ENCODE assay signal across 21 cellular contexts in the genomic region with DNA sequence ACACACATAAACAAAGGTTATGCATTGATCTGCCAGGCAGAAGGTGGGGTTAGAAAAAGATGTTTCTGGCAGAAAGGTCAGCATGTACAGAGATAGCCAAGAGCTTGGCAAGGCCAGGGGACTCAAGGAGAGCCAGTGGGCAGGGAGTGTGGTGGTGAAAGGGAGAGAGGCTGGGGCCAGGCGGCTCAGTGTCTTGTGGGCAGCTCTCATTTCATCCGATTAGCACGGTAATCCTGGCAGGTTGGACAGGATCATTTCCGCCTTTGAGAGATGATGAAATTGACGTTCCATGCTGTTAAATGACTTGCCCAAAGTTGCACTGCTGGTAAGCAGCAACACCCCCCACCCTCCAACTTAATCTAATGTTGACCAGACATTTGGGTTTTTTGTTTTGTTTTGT. TPM values are rescaled to one million over a fixed set of nuclear protein-coding genes. Genes with fewer than 3 reads are reported as not detected.
DNase-seq lines count a peak whose midpoint lies in the region; ATAC-seq and TF ChIP-seq lines count a peak whose summit lies in the region.
"Had no signal": no experiment of that assay in that cellular context is flagged by ENCODE, and none has a peak within 500 bp of the region (broad histone marks: within the 10 kb centered on the region; RNA-seq: fewer than 3 reads in every experiment).

No MANE protein-coding gene starts in this region.

- no peaks in the 10 kb centered on the region for H3K36me3 ChIP-seq in adrenal gland (replicated peaks in 1 of 2)
- no peaks in the 10 kb centered on the region for H3K36me3 ChIP-seq in subcutaneous abdominal adipose tissue (ENCODE audit: control insufficient read depth in 5 of 5, insufficient read depth in 5 of 5, low read length in 5 of 5)
- H3K36me3 ChIP-seq: SJCRH30 had no signal

- H3K4me1 ChIP-seq in adrenal gland (replicated peaks in 1 of 2), result peaks cover 26 to 56% of the 10 kb centered on the region in 2 donors
- H3K4me1 ChIP-seq in subcutaneous abdominal adipose tissue (ENCODE audit: control insufficient read depth in 5 of 5, insufficient read depth in 5 of 5, low read length in 5 of 5), result peaks cover 7 to 63% (median 52%) of the 10 kb centered on the region in 5 donors
- H3K4me1 ChIP-seq: SJCRH30 had no signal

- peak overlapping the region; percentile 26 for H3K27ac Mint-ChIP-seq in activated naive CD8-positive, alpha-beta T cell treated with anti-CD3 and anti-CD28 coated beads, Interleukin-2, amount 10 ng/mL, durations not matched to agents 7 days and 5 days
- H3K27ac Mint-ChIP-seq in activated naive CD8-positive, alpha-beta T cell treated with anti-CD3 and anti-CD28 coated beads for 36 hours, result no peak overlapping the region
- H3K27ac Mint-ChIP-seq in memory B cell, result peak overlapping the region; percentile 91
- H3K27ac Mint-ChIP-seq: activated CD4-positive, alpha-beta T cell treated with anti-CD3 and anti-CD28 coated beads for 36 hours; activated naive CD4-positive, alpha-beta T cell treated with anti-CD3 and anti-CD28 coated beads for 36 hours; CD4-positive, CD25-positive, alpha-beta regulatory T cell had no signal

- no peak overlapping the region for H3K4me3 ChIP-seq in adrenal gland
- H3K4me3 ChIP-seq in subcutaneous abdominal adipose tissue (ENCODE audit: low read depth in 1 of 5, low read length in 5 of 5), result no peak overlapping the region
- H3K4me3 ChIP-seq in dorsolateral prefrontal cortex, result no peak overlapping the region
- H3K4me3 ChIP-seq: body of pancreas, SJCRH30 had no signal

- no peak for TF ChIP-seq CTCF in adrenal gland (IDR thresholded peaks at IDR 0.05)
- TF ChIP-seq CTCF in dorsolateral prefrontal cortex (IDR thresholded peaks at IDR 0.05 in 54 of 56, conservative IDR thresholded peaks at IDR 0.05 in 2 of 56; ENCODE audit: low read depth in 1 of 56, partially characterized antibody in 56 of 56), result no peak

- no peak overlapping the region for H3K4me3 Mint-ChIP-seq in activated naive CD8-positive, alpha-beta T cell treated with anti-CD3 and anti-CD28 coated beads, Interleukin-2, amount 10 ng/mL, durations not matched to agents 7 days and 5 days
- no peak overlapping the region for H3K4me3 Mint-ChIP-seq in activated naive CD8-positive, alpha-beta T cell treated with anti-CD3 and anti-CD28 coated beads for 36 hours
- H3K4me3 Mint-ChIP-seq in memory B cell, result peak overlapping the region; percentile 46
- H3K4me3 Mint-ChIP-seq: activated CD4-positive, alpha-beta T cell treated with anti-CD3 and anti-CD28 coated beads for 36 hours; activated naive CD4-positive, alpha-beta T cell treated with anti-CD3 and anti-CD28 coated beads for 36 hours had no signal

- TF ChIP-seq POLR2A in adrenal gland (IDR thresholded peaks at IDR 0.05), result no peak

- ATAC-seq in activated naive CD8-positive, alpha-beta T cell treated with anti-CD3 and anti-CD28 coated beads, Interleukin-2, amount 10 ng/mL, durations not matched to agents 7 days and 5 days (ENCODE audit: low read depth), result no peak
- ATAC-seq in memory B cell (ENCODE audit: low read depth) (no peak), HG02571 (IDR thresholded peaks at IDR 0.05; ENCODE audit: unreplicated experiment) (no peak)
- ATAC-seq: activated CD4-positive, alpha-beta T cell treated with anti-CD3 and anti-CD28 coated beads for 36 hours; body of pancreas had no signal

- H3K27me3 Mint-ChIP-seq in activated naive CD8-positive, alpha-beta T cell treated with anti-CD3 and anti-CD28 coated beads, Interleukin-2, amount 10 ng/mL, durations not matched to agents 7 days and 5 days, result no peaks in the 10 kb centered on the region
- H3K27me3 Mint-ChIP-seq in activated naive CD8-positive, alpha-beta T cell treated with anti-CD3 and anti-CD28 coated beads for 36 hours, result peaks cover 1% of the 10 kb centered on the region
- no peaks in the 10 kb centered on the region for H3K27me3 Mint-ChIP-seq in memory B cell
- H3K27me3 Mint-ChIP-seq: CD4-positive, CD25-positive, alpha-beta regulatory T cell had no signal

- POLR2A ChIA-PET in activated naive CD8-positive, alpha-beta T cell treated with anti-CD3 and anti-CD28 coated beads, Interleukin-2, amount 10 ng/mL, durations not matched to agents 7 days and 5 days (lab: Charles Lee), result no interaction called here

- intact Hi-C loops in adrenal gland (cut with DNase I) (loop anchor here (5.0 to 10.0 kb wide), 3 partner anchors 34 to 146 kb away; no protein-coding TSS in a partner anchor), dorsolateral prefrontal cortex (cut with DNase I) (loop anchor here (5.0 to 10.0 kb wide), 5 partner anchors 34 to 456 kb away; a partner anchor contains a TSS)

- H3K27ac ChIP-seq in adrenal gland, result peak overlapping the region in 3 of 5 donors; percentile 26 to 91 (median 54)
- H3K27ac ChIP-seq in subcutaneous abdominal adipose tissue (ENCODE audit: low read depth, low read length), result peak overlapping the region; percentile 37
- H3K27ac ChIP-seq in dorsolateral prefrontal cortex, result no peak overlapping the region
- H3K27ac ChIP-seq: body of pancreas, HL-60, KMS-11, SJCRH30 had no signal

- 53 to 64% (median 61%) methylated on average over 5 of the region's 5 CpGs for WGBS in adrenal gland, 4 donors

- peaks cover 4% of the 10 kb centered on the region for H3K36me3 Mint-ChIP-seq in activated naive CD8-positive, alpha-beta T cell treated with anti-CD3 and anti-CD28 coated beads, Interleukin-2, amount 10 ng/mL, durations not matched to agents 7 days and 5 days
- no peaks in the 10 kb centered on the region for H3K36me3 Mint-ChIP-seq in activated naive CD8-positive, alpha-beta T cell treated with anti-CD3 and anti-CD28 coated beads for 36 hours
- peaks cover 5% of the 10 kb centered on the region for H3K36me3 Mint-ChIP-seq in memory B cell
- H3K36me3 Mint-ChIP-seq: CD4-positive, CD25-positive, alpha-beta regulatory T cell had no signal

- H3K9me3 ChIP-seq in adrenal gland (replicated peaks in 1 of 3) (no peaks in the 10 kb centered on the region), subcutaneous abdominal adipose tissue (ENCODE audit: control insufficient read depth in 5 of 5, low read length in 5 of 5) (no peaks in the 10 kb centered on the region)
- H3K9me3 ChIP-seq: body of pancreas, SJCRH30 had no signal

- H3K4me1 Mint-ChIP-seq in activated naive CD8-positive, alpha-beta T cell treated with anti-CD3 and anti-CD28 coated beads, Interleukin-2, amount 10 ng/mL, durations not matched to agents 7 days and 5 days, result peaks cover 28% of the 10 kb centered on the region
- peaks cover 32% of the 10 kb centered on the region for H3K4me1 Mint-ChIP-seq in activated naive CD8-positive, alpha-beta T cell treated with anti-CD3 and anti-CD28 coated beads for 36 hours
- H3K4me1 Mint-ChIP-seq in memory B cell, result peaks cover 38% of the 10 kb centered on the region

- H3K9ac ChIP-seq in subcutaneous abdominal adipose tissue (ENCODE audit: low read length in 5 of 5), result no peak overlapping the region
- H3K9ac ChIP-seq: KMS-11 had no signal

- no peaks in the 10 kb centered on the region for H3K9me3 Mint-ChIP-seq in activated naive CD8-positive, alpha-beta T cell treated with anti-CD3 and anti-CD28 coated beads, Interleukin-2, amount 10 ng/mL, durations not matched to agents 7 days and 5 days
- no peaks in the 10 kb centered on the region for H3K9me3 Mint-ChIP-seq in activated naive CD8-positive, alpha-beta T cell treated with anti-CD3 and anti-CD28 coated beads for 36 hours
- H3K9me3 Mint-ChIP-seq in memory B cell, result no peaks in the 10 kb centered on the region
- H3K9me3 Mint-ChIP-seq: activated naive CD4-positive, alpha-beta T cell treated with anti-CD3 and anti-CD28 coated beads for 36 hours had no signal

- no peak for DNase-seq in activated naive CD8-positive, alpha-beta T cell treated with anti-CD3 and anti-CD28 coated beads, Interleukin-2, amount 10 ng/mL, durations not matched to agents 7 days and 5 days
- no peak for DNase-seq in activated naive CD8-positive, alpha-beta T cell treated with anti-CD3 and anti-CD28 coated beads for 36 hours
- DNase-seq in adrenal gland (peak in 4 of 7 donors; percentile 27 to 60 (median 48)), memory B cell (ENCODE audit: low spot score in 2 of 2) (no peak), kidney glomerular epithelial cell (lab: John Stamatoyannopoulos, UW) (no peak), dorsolateral prefrontal cortex (no peak)
- DNase-seq: activated CD4-positive, alpha-beta T cell treated with anti-CD3 and anti-CD28 coated beads for 36 hours; activated CD8-positive, alpha-beta memory T cell treated with anti-CD3 and anti-CD28 coated beads, Interleukin-2, amount 50 U/mL, for 48 hours; activated naive CD4-positive, alpha-beta T cell treated with anti-CD3 and anti-CD28 coated beads for 36 hours; body of pancreas; CD4-positive, CD25-positive, alpha-beta regulatory T cell; dermis blood vessel endothelial cell; hypothalamus; NCI-H1105 treated with DMSO at 0.1 percent for 48 hours; NCI-H2171 treated with DMSO at 0.1 percent for 48 hours; SJCRH30; small intestine had no signal

- H3K27me3 ChIP-seq in adrenal gland (no peaks in the 10 kb centered on the region), subcutaneous abdominal adipose tissue (ENCODE audit: control insufficient read depth in 5 of 5, insufficient read depth in 4 of 5, low read length in 5 of 5) (no peaks in the 10 kb centered on the region), dorsolateral prefrontal cortex (no peaks in the 10 kb centered on the region)
- H3K27me3 ChIP-seq: body of pancreas, SJCRH30 had no signal

RNA-seq across cellular contexts. Expression of a gene that starts 3.6 kb away (rescaled TPM):
- total RNA-seq in activated naive CD8-positive, alpha-beta T cell treated with anti-CD3 and anti-CD28 coated beads, Interleukin-2, amount 10 ng/mL, durations not matched to agents 7 days and 5 days, result 10 to 100 TPM; 30.2 to 37.9 TPM
- total RNA-seq in activated naive CD8-positive, alpha-beta T cell treated with anti-CD3 and anti-CD28 coated beads for 36 hours, result 10 to 100 TPM; 12.7 to 14.0 TPM
- 10 to 100 TPM; 28.3 to 95.9 (median 61.2) TPM for total RNA-seq in adrenal gland
- polyA plus RNA-seq in adrenal gland, result 10 to 100 TPM; 10.0 to 29.7 (median 27.3) TPM
- total RNA-seq in dorsolateral prefrontal cortex, result 100 to 1,000 TPM; 104 to 179 (median 138) TPM

RNA-seq across cellular contexts. Expression of a gene that starts 5.7 kb away (rescaled TPM):
- total RNA-seq in activated naive CD8-positive, alpha-beta T cell treated with anti-CD3 and anti-CD28 coated beads, Interleukin-2, amount 10 ng/mL, durations not matched to agents 7 days and 5 days, result under 1 TPM; 0.17 to 0.42 TPM
- under 1 TPM in 1 of 2 experiments, not detected in 1; 0.12 TPM for total RNA-seq in activated naive CD8-positive, alpha-beta T cell treated with anti-CD3 and anti-CD28 coated beads for 36 hours
- total RNA-seq in adrenal gland (1 to 10 TPM in 1 of 8 donors, under 1 TPM in 7; 0.19 to 1.3 (median 0.56) TPM), dorsolateral prefrontal cortex (1 to 10 TPM in 6 of 120 experiments, under 1 TPM in 41, not detected in 73; 0.26 to 2.4 (median 0.57) TPM)
- under 1 TPM; 0.11 to 0.64 (median 0.40) TPM for polyA plus RNA-seq in adrenal gland
- total RNA-seq: CD4-positive, CD25-positive, alpha-beta regulatory T cell; SJCRH30 had no signal
- polyA plus RNA-seq: CD4-positive, CD25-positive, alpha-beta regulatory T cell had no signal

Comparison
In these comparisons a context has a peak if more than half of its experiments do, and no peak if none do; other contexts are left out.
1. DNase-seq: peak in adrenal gland (4 of 7); none in activated naive CD8-positive, alpha-beta T cell treated with anti-CD3 and anti-CD28 coated beads, Interleukin-2, amount 10 ng/mL, durations not matched to agents 7 days and 5 days (single experiment), activated naive CD8-positive, alpha-beta T cell treated with anti-CD3 and anti-CD28 coated beads for 36 hours (single experiment), memory B cell (0 of 2), kidney glomerular epithelial cell (single experiment) and dorsolateral prefrontal cortex (0 of 10).
2. H3K27ac ChIP-seq: peak in adrenal gland (3 of 5) and subcutaneous abdominal adipose tissue (single experiment); none in dorsolateral prefrontal cortex (0 of 59).